ENCODE assay signal across 10 cellular contexts in the genomic region with DNA sequence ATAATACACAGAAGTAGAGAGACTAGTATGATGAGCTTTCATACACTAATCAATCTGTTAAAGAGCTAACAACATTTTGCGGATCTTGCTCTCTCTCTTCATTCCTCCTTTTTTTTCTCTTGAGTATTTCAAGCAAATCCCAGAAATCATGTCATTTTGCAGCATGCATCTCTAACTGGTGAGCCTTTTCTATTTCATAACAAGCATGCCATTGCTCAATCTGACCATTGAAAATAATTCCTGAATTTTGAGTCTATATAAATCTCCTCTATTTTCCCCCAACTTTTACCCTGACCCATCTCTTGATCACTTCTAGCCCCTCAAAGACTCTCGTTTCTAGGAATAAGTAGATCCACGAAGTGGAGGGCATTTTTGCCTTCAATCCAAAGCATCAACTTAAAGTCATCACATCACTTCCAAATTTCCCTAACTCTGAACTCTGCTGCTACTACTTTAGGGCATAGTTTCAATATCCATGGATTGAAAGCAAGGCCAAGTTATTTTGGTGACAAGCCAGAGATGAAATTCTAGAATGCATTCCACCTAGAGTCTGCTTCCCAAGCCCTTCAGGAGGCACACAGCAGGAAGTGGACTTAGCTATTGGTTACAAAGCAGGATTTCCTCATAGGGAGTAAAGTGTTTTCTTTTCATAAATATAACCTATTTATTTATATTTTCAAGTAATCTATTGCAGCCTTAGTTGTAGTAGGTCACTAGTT.
DNase-seq lines count a peak whose midpoint lies in the region; ATAC-seq, FAIRE-seq and TF ChIP-seq lines count a peak whose summit lies in the region.
"Had no signal": no experiment of that assay in that cellular context is flagged by ENCODE, and none has a peak within 500 bp of the region (broad histone marks: within the 10 kb centered on the region; RNA-seq: fewer than 3 reads in every experiment).

No MANE protein-coding gene starts in this region.

- no peaks in the 10 kb centered on the region for H3K36me3 ChIP-seq in H7 (replicated peaks; ENCODE audit: control insufficient read depth, insufficient read depth, low read length)
- H3K36me3 ChIP-seq in brain microvascular endothelial cell (replicated peaks) = no peaks in the 10 kb centered on the region
- H3K36me3 ChIP-seq in keratinocyte (ENCODE audit: control insufficient read depth in 2 of 2, extremely low read depth in 1 of 2, insufficient read depth in 2 of 2, low read length in 2 of 2) = no peaks in the 10 kb centered on the region

- H3K4me1 ChIP-seq in keratinocyte (ENCODE audit: control insufficient read depth, extremely low read depth, insufficient read depth, low read length) = peaks cover 36% of the 10 kb centered on the region

- DNase-seq in H7 = peak; percentile 5
- DNase-seq in brain microvascular endothelial cell = peak; percentile 83
- DNase-seq in keratinocyte (ENCODE audit: low read depth, low spot score) = no peak
- peak; percentile 65 for DNase-seq in stromal cell of bone marrow (ENCODE audit: low read depth)
- no peak for DNase-seq in T-helper 1 cell
- DNase-seq in NOMO-1 treated with DMSO at 0.1 percent for 48 hours (lab: John Stamatoyannopoulos, UW; ENCODE audit: unreplicated experiment) = no peak
- DNase-seq in substantia nigra (lab: John Stamatoyannopoulos, UW) = no peak
- DNase-seq: activated CD4-positive, alpha-beta T cell treated with anti-CD3 and anti-CD28 coated beads, Interleukin-2, amount 50 U/mL, for 1 hour had no signal

- H3K4me3 ChIP-seq in H7 (ENCODE audit: insufficient read depth, low read depth, low read length) (no peak overlapping the region), brain microvascular endothelial cell (ENCODE audit: low read depth, low read length) (no peak overlapping the region), keratinocyte (ENCODE audit: control insufficient read depth in 2 of 3, extremely low read depth in 1 of 3, insufficient read depth in 2 of 3, low read depth in 1 of 3, low read length in 3 of 3) (no peak overlapping the region)
- H3K4me3 ChIP-seq: GM12878 had no signal

- no peak for FAIRE-seq in keratinocyte (lab: Jason Lieb, UNC)
- FAIRE-seq: GM12878 had no signal

- peak overlapping the region; percentile 22 for H2AFZ ChIP-seq in keratinocyte (ENCODE audit: control insufficient read depth, low read length)

- H3K79me2 ChIP-seq in keratinocyte (ENCODE audit: control insufficient read depth, insufficient read depth, low read length) = no peaks in the 10 kb centered on the region

- dilution Hi-C loops in keratinocyte (cut with MboI; ENCODE audit: extremely low pct_ligation_motif_present, low sequenced_read_pairs) = no loop called here

- no peaks in the 10 kb centered on the region for H3K27me3 ChIP-seq in H7 (ENCODE audit: control insufficient read depth, insufficient read depth, low read length)
- H3K27me3 ChIP-seq in brain microvascular endothelial cell (replicated peaks) = no peaks in the 10 kb centered on the region
- H3K27me3 ChIP-seq in keratinocyte (ENCODE audit: control insufficient read depth, extremely low read depth, insufficient read depth, low read length) = no peaks in the 10 kb centered on the region

- TF ChIP-seq CTCF in brain microvascular endothelial cell (IDR thresholded peaks at IDR 0.05; ENCODE audit: low read depth, low read length, missing control alignments) (no peak), keratinocyte (optimal IDR thresholded peaks at IDR 0.05 in 1 of 3, IDR thresholded peaks at IDR 0.05 in 1 of 3, conservative IDR thresholded peaks at IDR 0.05 in 1 of 3; ENCODE audit: extremely low read depth in 1 of 3, insufficient read depth in 2 of 3, low read length in 3 of 3) (no peak)

- no peaks in the 10 kb centered on the region for H3K9me3 ChIP-seq in keratinocyte (ENCODE audit: control insufficient read depth, low read depth, low read length)

- no peak for ATAC-seq in HG02642 (IDR thresholded peaks at IDR 0.05; ENCODE audit: poor library complexity, unreplicated experiment)
- ATAC-seq: GM12878 had no signal

- H4K20me1 ChIP-seq in keratinocyte (ENCODE audit: control insufficient read depth, extremely low read depth, insufficient read depth, low read length) = no peaks in the 10 kb centered on the region

- H3K9me1 ChIP-seq in keratinocyte (ENCODE audit: control insufficient read depth, extremely low read depth, insufficient read depth, low read length) = no peaks in the 10 kb centered on the region

- no peak overlapping the region for H3K9ac ChIP-seq in keratinocyte (ENCODE audit: control insufficient read depth, extremely low read depth, insufficient read depth, low read length)

- in situ Hi-C loops in brain microvascular endothelial cell (cut with HindIII; ENCODE audit: low pct_ligation_motif_present, low sequenced_read_pairs) = no loop called here

- H3K4me2 ChIP-seq in keratinocyte (ENCODE audit: control insufficient read depth, extremely low read depth, insufficient read depth, low read depth, low read length) = no peak overlapping the region

- H3K27ac ChIP-seq in brain microvascular endothelial cell = peak overlapping the region; percentile 95
- no peak overlapping the region for H3K27ac ChIP-seq in keratinocyte (ENCODE audit: control insufficient read depth, insufficient read depth, low read length)
- no peak overlapping the region for H3K27ac ChIP-seq in substantia nigra (ENCODE audit: low read depth, low read length, poor library complexity, severe bottlenecking)

Comparison
In these comparisons a context has a peak if more than half of its experiments do, and no peak if none do; other contexts are left out.
1. DNase-seq: peak in H7 (single experiment), brain microvascular endothelial cell (single experiment) and stromal cell of bone marrow (single experiment); none in keratinocyte (single experiment), T-helper 1 cell (0 of 5), NOMO-1 treated with DMSO at 0.1 percent for 48 hours (single experiment) and substantia nigra (0 of 49).